ENCODE assay signal across 8 cellular contexts in the genomic region with DNA sequence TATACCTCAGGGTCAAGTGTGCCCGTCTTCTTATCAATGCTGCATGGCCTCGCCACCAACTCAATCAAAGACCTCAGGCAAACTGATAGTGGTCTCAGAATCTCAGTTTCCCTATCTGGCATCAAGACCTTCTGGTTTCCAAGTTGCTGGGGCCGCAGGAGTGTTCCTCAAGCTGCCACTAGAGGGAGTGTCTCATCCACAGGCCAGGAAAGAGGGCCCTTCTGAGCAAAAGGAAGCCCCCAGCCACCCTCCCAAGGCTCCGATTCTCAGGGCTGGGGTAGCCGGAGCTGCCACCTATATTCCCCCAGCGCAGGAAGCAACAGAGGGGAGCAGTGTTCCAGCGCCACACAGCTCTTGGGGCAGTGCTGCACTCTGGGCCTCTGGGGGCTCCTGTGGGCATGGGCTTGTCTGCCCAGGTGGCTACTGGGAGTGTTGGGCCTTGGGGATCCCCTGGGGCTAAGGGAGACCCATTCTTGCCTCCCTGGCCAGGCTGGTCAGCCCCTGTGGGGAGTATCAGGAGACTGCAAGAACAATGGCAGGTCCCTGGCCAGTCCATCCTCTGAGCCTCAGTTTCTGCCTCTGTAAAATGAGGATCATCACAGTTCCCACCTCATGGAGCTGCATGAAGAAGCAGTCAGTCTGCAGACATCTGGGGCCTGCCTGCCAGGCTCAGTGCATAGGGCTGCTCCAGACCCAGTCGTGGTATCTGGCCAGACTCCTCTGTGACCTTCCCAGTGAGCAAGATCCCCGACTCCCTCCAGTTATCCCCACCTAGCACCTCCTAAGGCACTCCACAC. TPM values are rescaled to one million over a fixed set of nuclear protein-coding genes. Genes with fewer than 3 reads are reported as not detected.
DNase-seq lines count a peak whose midpoint lies in the region; ATAC-seq and TF ChIP-seq lines count a peak whose summit lies in the region.

No MANE protein-coding gene starts in this region.

- intact Hi-C loops in heart left ventricle (cut with DNase I): loop anchor here (2.0 to 10.0 kb wide), 6 partner anchors 63 to 394 kb away; no protein-coding TSS in a partner anchor

- no peaks in the 10 kb centered on the region for H3K36me3 Mint-ChIP-seq in GM23338 (ENCODE audit: low read depth)
- H3K36me3 Mint-ChIP-seq in activated naive CD8-positive, alpha-beta T cell treated with anti-CD3 and anti-CD28 coated beads for 36 hours: no peaks in the 10 kb centered on the region

- CTCF ChIA-PET in SK-N-SH (lab: Yijun Ruan, JAX): interaction anchor here (0.6 to 11.5 kb wide), 64 partner anchors 9 to 618 kb away, joined by 3 to 166 read pairs (median 4); partner anchors contain the start of genes GHRL and SEC13

- H3K9ac ChIP-seq in SK-N-SH (no peak overlapping the region), smooth muscle cell (ENCODE audit: low read depth) (no peak overlapping the region)

- no peaks in the 10 kb centered on the region for H3F3A ChIP-seq in GM23338 (replicated peaks; ENCODE audit: low read depth)
- H3F3A ChIP-seq in SK-N-SH (replicated peaks; ENCODE audit: insufficient read depth): no peaks in the 10 kb centered on the region
- no peaks in the 10 kb centered on the region for H3F3A ChIP-seq in smooth muscle cell (ENCODE audit: low read depth)

- no peak overlapping the region for H3K27ac ChIP-seq in GM23338 (ENCODE audit: low read depth)
- no peak overlapping the region for H3K27ac ChIP-seq in SK-N-SH (ENCODE audit: low read depth in 2 of 2, low read length in 1 of 2)
- no peak overlapping the region for H3K27ac ChIP-seq in heart left ventricle
- no peak overlapping the region for H3K27ac ChIP-seq in smooth muscle cell (ENCODE audit: low read depth)

- H2AFZ ChIP-seq in GM23338 (no peak overlapping the region), SK-N-SH (ENCODE audit: low read depth) (no peak overlapping the region), smooth muscle cell (ENCODE audit: low read depth) (no peak overlapping the region)

- H3K4me3 Mint-ChIP-seq in GM23338: no peak overlapping the region
- H3K4me3 Mint-ChIP-seq in activated naive CD8-positive, alpha-beta T cell treated with anti-CD3 and anti-CD28 coated beads for 36 hours: no peak overlapping the region

- H3K9me2 ChIP-seq in GM23338 (ENCODE audit: insufficient read depth) (no peaks in the 10 kb centered on the region), SK-N-SH (no peaks in the 10 kb centered on the region)

- DNase-seq in BE2C: peak; percentile 53
- peak; percentile 86 for DNase-seq in GM23338 (ENCODE audit: low spot score)
- peak; percentile 86 for DNase-seq in SK-N-SH
- DNase-seq in activated naive CD8-positive, alpha-beta T cell treated with anti-CD3 and anti-CD28 coated beads for 36 hours: peak; percentile 47
- peak in 3 of 5 donors; percentile 26 to 56 (median 47) for DNase-seq in heart left ventricle
- DNase-seq in smooth muscle cell (lab: John Stamatoyannopoulos, UW; ENCODE audit: unreplicated experiment): no peak

- H3K79me2 ChIP-seq in GM23338 (replicated peaks; ENCODE audit: insufficient read depth) (no peaks in the 10 kb centered on the region), SK-N-SH (ENCODE audit: insufficient read depth) (no peaks in the 10 kb centered on the region), smooth muscle cell (ENCODE audit: low read depth) (no peaks in the 10 kb centered on the region)

- under 1% methylated on average over 6 of the region's 9 CpGs for WGBS in SK-N-SH (ENCODE audit: low lambda C conversion rate)
- WGBS in heart left ventricle, 4 donors: 20 to 38% (median 29%) methylated on average over 6 to 9 of the region's 9 CpGs
- WGBS in smooth muscle cell (ENCODE audit: low lambda C conversion rate): 29% methylated on average over 9 of the region's 9 CpGs

- peaks cover 8% of the 10 kb centered on the region for H3K27me3 Mint-ChIP-seq in GM23338 (ENCODE audit: insufficient read depth, low read depth, poor library complexity)
- H3K27me3 Mint-ChIP-seq in activated naive CD8-positive, alpha-beta T cell treated with anti-CD3 and anti-CD28 coated beads for 36 hours: no peaks in the 10 kb centered on the region

- TF ChIP-seq EP300 in SK-N-SH (IDR thresholded peaks at IDR 0.05; ENCODE audit: borderline replicate concordance in 1 of 2, low read depth in 1 of 2, low read length in 1 of 2): no peak

- H3K36me3 ChIP-seq in BE2C (no peaks in the 10 kb centered on the region), GM23338 (ENCODE audit: insufficient read depth) (no peaks in the 10 kb centered on the region), SK-N-SH (replicated peaks in 1 of 2; ENCODE audit: control insufficient read depth in 1 of 2, insufficient read depth in 2 of 2, low read length in 1 of 2) (no peaks in the 10 kb centered on the region), heart left ventricle (no peaks in the 10 kb centered on the region), smooth muscle cell (ENCODE audit: low read depth) (no peaks in the 10 kb centered on the region)

- H3K4me1 ChIP-seq in BE2C (no peaks in the 10 kb centered on the region), GM23338 (ENCODE audit: insufficient read depth) (no peaks in the 10 kb centered on the region), SK-N-SH (ENCODE audit: control insufficient read depth in 1 of 2, insufficient read depth in 2 of 2, low read depth in 1 of 2, low read length in 1 of 2) (peaks cover 0 to 3% of the 10 kb centered on the region in 2 experiments; a peak in 1 of 4 replicates), heart left ventricle (peaks cover 0 to 3% (median 0%) of the 10 kb centered on the region in 12 donors), smooth muscle cell (ENCODE audit: low read depth) (no peaks in the 10 kb centered on the region)

- POLR2A ChIA-PET in SK-N-SH (lab: Yijun Ruan, JAX): no interaction called here

- ATAC-seq in GM23338 (peak; percentile 86), heart left ventricle (peak in 2 of 4 donors; percentile 52 to 63), HG03045 (IDR thresholded peaks at IDR 0.05; ENCODE audit: unreplicated experiment) (no peak), GM19397 (IDR thresholded peaks at IDR 0.05; ENCODE audit: unreplicated experiment) (no peak)

- TF ChIP-seq POLR2A in heart left ventricle (IDR thresholded peaks at IDR 0.05): no peak

- TF ChIP-seq RAD21 in SK-N-SH (IDR thresholded peaks at IDR 0.05; ENCODE audit: low read length): peak; percentile 84

- H4K20me1 ChIP-seq in GM23338 (replicated peaks; ENCODE audit: insufficient read depth) (no peaks in the 10 kb centered on the region), SK-N-SH (ENCODE audit: insufficient read depth) (no peaks in the 10 kb centered on the region), smooth muscle cell (ENCODE audit: low read depth) (no peaks in the 10 kb centered on the region)

- no peaks in the 10 kb centered on the region for H3K9me3 ChIP-seq in BE2C
- no peaks in the 10 kb centered on the region for H3K9me3 ChIP-seq in SK-N-SH
- no peaks in the 10 kb centered on the region for H3K9me3 ChIP-seq in heart left ventricle
- H3K9me3 ChIP-seq in smooth muscle cell (replicated peaks; ENCODE audit: low read depth): no peaks in the 10 kb centered on the region

- TF ChIP-seq CTCF in BE2C (IDR thresholded peaks at IDR 0.05; ENCODE audit: low read depth, low read length) (peak; percentile 81), GM23338 (conservative IDR thresholded peaks at IDR 0.05; ENCODE audit: low read depth in 2 of 2) (peak; percentile 92 to 98), SK-N-SH (IDR thresholded peaks at IDR 0.05) (peak; percentile 96), heart left ventricle (IDR thresholded peaks at IDR 0.05) (peak; percentile 74 to 92 (median 85)), smooth muscle cell (IDR thresholded peaks at IDR 0.05; ENCODE audit: borderline replicate concordance, insufficient read depth, poor library complexity, severe bottlenecking) (peak; percentile 95)

- H3K27me3 ChIP-seq in BE2C (no peaks in the 10 kb centered on the region), GM23338 (ENCODE audit: insufficient read depth) (no peaks in the 10 kb centered on the region), SK-N-SH (ENCODE audit: insufficient read depth) (no peaks in the 10 kb centered on the region), heart left ventricle (peaks cover 0 to 4% (median 0%) of the 10 kb centered on the region in 9 donors), smooth muscle cell (ENCODE audit: low read depth) (no peaks in the 10 kb centered on the region)

- no peak overlapping the region for H3K27ac Mint-ChIP-seq in GM23338
- no peak overlapping the region for H3K27ac Mint-ChIP-seq in activated naive CD8-positive, alpha-beta T cell treated with anti-CD3 and anti-CD28 coated beads for 36 hours

- H3K4me3 ChIP-seq in BE2C (ENCODE audit: low read depth, low read length) (no peak overlapping the region), GM23338 (no peak overlapping the region), SK-N-SH (ENCODE audit: low read depth in 2 of 2, low read length in 1 of 2) (no peak overlapping the region; a peak in 1 of 4 replicates), heart left ventricle (no peak overlapping the region), smooth muscle cell (no peak overlapping the region)

- no peaks in the 10 kb centered on the region; the same call in 2 of the 3 replicates for H3K9me3 Mint-ChIP-seq in GM23338
- H3K9me3 Mint-ChIP-seq in activated naive CD8-positive, alpha-beta T cell treated with anti-CD3 and anti-CD28 coated beads for 36 hours: no peaks in the 10 kb centered on the region

- H3K4me1 Mint-ChIP-seq in GM23338: no peaks in the 10 kb centered on the region; the same call in 2 of the 3 replicates
- no peaks in the 10 kb centered on the region for H3K4me1 Mint-ChIP-seq in activated naive CD8-positive, alpha-beta T cell treated with anti-CD3 and anti-CD28 coated beads for 36 hours

- H3K4me2 ChIP-seq in GM23338: no peak overlapping the region
- no peak overlapping the region for H3K4me2 ChIP-seq in SK-N-SH
- no peak overlapping the region for H3K4me2 ChIP-seq in smooth muscle cell

RNA-seq across cellular contexts. Expression of gene SEC13, which starts 23.4 kb away (rescaled TPM):
- 238 TPM for polyA plus RNA-seq in BE2C (2012; ENCODE audit: insufficient read depth, insufficient read length, low read depth)
- 108 and 132 TPM in 2 replicates for total RNA-seq in GM23338 (2014; rRNA removed; shearing (Covaris generic))
- polyA plus RNA-seq in GM23338 (2016; fragmentation: Nextera tagmentation; extraction: Ambion mirVana) (106 and 109 TPM in 2 replicates), SK-N-SH (2012; rRNA removed) (198 and 215 TPM in 2 replicates), heart left ventricle (100 to 1,000 TPM in 1 of 2 donors, 10 to 100 TPM in 1; 49.2 to 164 TPM), smooth muscle cell (400 and 476 TPM in 2 replicates)
- polyA plus RNA-seq in SK-N-SH (2012; cell fraction: cytosol; rRNA removed): 114 and 157 TPM in 2 replicates
- 214 and 216 TPM in 2 replicates for polyA plus RNA-seq in SK-N-SH (2012; cell fraction: nucleus; rRNA removed)
- 100 to 1,000 TPM in 1 of 2 experiments, 10 to 100 TPM in 1; 99.4 to 103 TPM for total RNA-seq in activated naive CD8-positive, alpha-beta T cell treated with anti-CD3 and anti-CD28 coated beads for 36 hours
- total RNA-seq in heart left ventricle (10 to 100 TPM; 49.7 to 73.6 (median 56.9) TPM), smooth muscle cell (221 and 247 TPM in 2 replicates)

RNA-seq across cellular contexts. Expression of gene GHRL, which starts 51.6 kb away (rescaled TPM):
- not detected for polyA plus RNA-seq in BE2C (2012; ENCODE audit: insufficient read depth, insufficient read length, low read depth)
- total RNA-seq in GM23338 (2014; rRNA removed; shearing (Covaris generic)): not detected in 2 replicates
- polyA plus RNA-seq in GM23338 (2016; fragmentation: Nextera tagmentation; extraction: Ambion mirVana) (0.52 and 0.78 TPM in 2 replicates), SK-N-SH (2012; rRNA removed) (not detected in 2 replicates), heart left ventricle (under 1 TPM; 0.18 to 0.61 TPM), smooth muscle cell (0.45 and 0.76 TPM in 2 replicates)
- polyA plus RNA-seq in SK-N-SH (2012; cell fraction: cytosol; rRNA removed): not detected in 2 replicates
- polyA plus RNA-seq in SK-N-SH (2012; cell fraction: nucleus; rRNA removed): 0.29 and 0.31 TPM in 2 replicates
- under 1 TPM; 0.38 to 0.41 TPM for total RNA-seq in activated naive CD8-positive, alpha-beta T cell treated with anti-CD3 and anti-CD28 coated beads for 36 hours
- total RNA-seq in heart left ventricle (1 to 10 TPM in 1 of 9 donors, under 1 TPM in 2, not detected in 6; 0.42 to 2.1 (median 0.75) TPM), smooth muscle cell (not detected in 2 replicates)
